ENCODE assay signal across 15 cellular contexts in the genomic region with DNA sequence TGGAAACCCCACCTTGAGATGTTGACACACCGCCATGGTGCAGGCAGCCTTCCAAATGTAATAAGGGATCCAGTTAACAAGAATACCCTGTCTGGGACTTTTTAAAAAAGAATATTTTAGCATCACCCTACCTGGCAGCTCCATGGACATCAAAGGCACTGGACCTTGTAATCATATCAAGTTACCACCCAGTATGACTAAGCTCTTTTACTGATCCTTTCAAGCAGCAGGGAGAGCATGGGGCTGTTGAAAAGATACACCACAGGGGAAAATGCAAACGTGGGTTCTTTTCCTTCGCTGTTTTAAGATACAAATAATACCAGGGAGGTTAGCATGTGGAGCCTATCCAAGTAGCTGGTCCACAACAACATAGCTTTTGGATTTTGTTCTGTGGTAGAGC.
DNase-seq lines count a peak whose midpoint lies in the region; ATAC-seq and TF ChIP-seq lines count a peak whose summit lies in the region.
"Had no signal": no experiment of that assay in that cellular context is flagged by ENCODE, and none has a peak within 500 bp of the region (broad histone marks: within the 10 kb centered on the region; RNA-seq: fewer than 3 reads in every experiment).

No MANE protein-coding gene starts in this region.

- peak overlapping the region in 2 of 3 experiments; percentile 13 to 47; a peak in 2 of 7 replicates for H3K27ac Mint-ChIP-seq in H9
- H3K27ac Mint-ChIP-seq: activated T-helper 2 cell treated with anti-CD3 and anti-CD28 coated beads, Interferon-gamma antibody, Interleukin-2, Interleukin-4, amounts not matched to agents 10 μg/mL and 5 μg/mL and 100 μg/mL, durations not matched to agents 14 hours and 24 hours and 36 hours; naive thymus-derived CD8-positive, alpha-beta T cell had no signal

- no peak overlapping the region for H2BK5ac ChIP-seq in H9 (ENCODE audit: insufficient read length, low read length)

- H3K36me3 Mint-ChIP-seq in H9 (ENCODE audit: insufficient read depth in 1 of 3, low read depth in 3 of 3): peaks cover 0 to 3% (median 0%) of the 10 kb centered on the region in 3 experiments; a peak in 1 of 7 replicates
- H3K36me3 Mint-ChIP-seq: naive thymus-derived CD8-positive, alpha-beta T cell had no signal

- no peak overlapping the region for H2BK20ac ChIP-seq in H9 (ENCODE audit: low read depth, low read length, poor library complexity, severe bottlenecking)

- no peak overlapping the region for H3K14ac ChIP-seq in H9 (ENCODE audit: insufficient read depth, low read length)

- intact Hi-C loops in posterior cingulate gyrus (cut with DNase I): no loop called here

- WGBS in H9 (ENCODE audit: extremely low coverage, insufficient read length, low lambda C conversion rate): no CpG with 5 or more reads among the region's 3 CpGs

- H3K4me3 ChIP-seq in astrocyte of the spinal cord (ENCODE audit: low read depth, low read length): no peak overlapping the region
- H3K4me3 ChIP-seq: tibial artery had no signal

- H3K56ac ChIP-seq in H9 (ENCODE audit: insufficient read length, low read depth, low read length): no peak overlapping the region

- H4K5ac ChIP-seq in H9 (ENCODE audit: insufficient read length, low read depth, low read length): no peak overlapping the region

- no peaks in the 10 kb centered on the region for H4K20me1 ChIP-seq in H9 (ENCODE audit: control insufficient read depth, insufficient read depth, insufficient read length)

- H3K4me1 ChIP-seq in H9 (ENCODE audit: insufficient read depth, low read length): no peaks in the 10 kb centered on the region

- H3K79me2 ChIP-seq in H9 (ENCODE audit: insufficient read depth, low read length): no peaks in the 10 kb centered on the region

- in situ Hi-C loops in astrocyte of the spinal cord (cut with HindIII; ENCODE audit: low sequenced_read_pairs): no loop called here

- H3T11ph ChIP-seq in H9 (ENCODE audit: low read length): no peak overlapping the region

- no peak overlapping the region for H2BK12ac ChIP-seq in H9 (ENCODE audit: insufficient read length, low read depth, low read length)

- H3K23me2 ChIP-seq in H9 (ENCODE audit: insufficient read length, low read depth, low read length, poor library complexity, severe bottlenecking): no peaks in the 10 kb centered on the region

- H3K9ac ChIP-seq in H9 (ENCODE audit: extremely low read depth, insufficient read length, low read length): no peak overlapping the region

- no peak overlapping the region for H2BK15ac ChIP-seq in H9 (ENCODE audit: low read depth, low read length)

- no peak overlapping the region for H3K23ac ChIP-seq in H9 (ENCODE audit: insufficient read length, low read depth, low read length)

- no peak overlapping the region for H2AK5ac ChIP-seq in H9 (ENCODE audit: insufficient read length, low read length)

- H3K4me2 ChIP-seq in H9 (ENCODE audit: insufficient read depth, insufficient read length, low read length): no peak overlapping the region

- peaks cover 29 to 31% of the 10 kb centered on the region in 2 experiments for H3K4me1 Mint-ChIP-seq in H9

- no peak overlapping the region for H2BK120ac ChIP-seq in H9 (ENCODE audit: low read depth, low read length, poor library complexity, severe bottlenecking)

- H3K9me3 Mint-ChIP-seq in H9: no peaks in the 10 kb centered on the region
- H3K9me3 Mint-ChIP-seq: activated T-helper 2 cell treated with anti-CD3 and anti-CD28 coated beads, Interferon-gamma antibody, Interleukin-2, Interleukin-4, amounts not matched to agents 10 μg/mL and 5 μg/mL and 100 μg/mL, durations not matched to agents 14 hours and 24 hours and 36 hours; naive thymus-derived CD8-positive, alpha-beta T cell had no signal

- H3K4me3 Mint-ChIP-seq in H9: no peak overlapping the region
- H3K4me3 Mint-ChIP-seq: naive thymus-derived CD8-positive, alpha-beta T cell had no signal

- no peak for ATAC-seq in HG02678 (IDR thresholded peaks at IDR 0.05; ENCODE audit: unreplicated experiment)
- ATAC-seq: naive thymus-derived CD8-positive, alpha-beta T cell had no signal

- DNase-seq in H9 (no peak), NCI-H146 treated with DMSO at 0.1 percent for 48 hours (lab: John Stamatoyannopoulos, UW; ENCODE audit: unreplicated experiment) (peak; percentile 44), astrocyte of the spinal cord (ENCODE audit: low read depth, low spot score) (peak; percentile 47), myocyte (ENCODE audit: low read depth) (peak; percentile 43), posterior cingulate gyrus (no peak), NCI-H526 treated with DMSO at 0.1 percent for 48 hours (lab: John Stamatoyannopoulos, UW) (no peak), NCI-H1436 (lab: John Stamatoyannopoulos, UW) (no peak)
- DNase-seq: activated CD4-positive, alpha-beta T cell treated with anti-CD3 and anti-CD28 coated beads for 48 hours; caudate nucleus; DND-41; naive thymus-derived CD8-positive, alpha-beta T cell; T-helper 1 cell; tibial artery had no signal

- H3K27me3 Mint-ChIP-seq in H9 (ENCODE audit: low read depth): peaks cover 3% of the 10 kb centered on the region

- H3K18ac ChIP-seq in H9 (ENCODE audit: insufficient read length, low read depth, low read length): no peak overlapping the region

- H4K8ac ChIP-seq in H9 (replicated peaks; ENCODE audit: insufficient read length, low read depth, low read length): no peak overlapping the region

- no peaks in the 10 kb centered on the region for H3K79me1 ChIP-seq in H9 (ENCODE audit: insufficient read depth, low read depth, low read length, poor library complexity, severe bottlenecking)

- H3K27me3 ChIP-seq in H9 (ENCODE audit: insufficient read depth, low read length): no peaks in the 10 kb centered on the region
- H3K27me3 ChIP-seq: tibial artery had no signal

- no peak overlapping the region for H3K27ac ChIP-seq in H9 (ENCODE audit: insufficient read length, low read depth, low read length)
- H3K27ac ChIP-seq: tibial artery had no signal

- H2AFZ ChIP-seq in H9 (ENCODE audit: low read length): no peak overlapping the region

- TF ChIP-seq CTCF in H9 (conservative IDR thresholded peaks at IDR 0.05) (no peak), astrocyte of the spinal cord (IDR thresholded peaks at IDR 0.05; ENCODE audit: low read depth, low read length) (no peak)

- H3K4ac ChIP-seq in H9 (ENCODE audit: low read depth, low read length): no peak overlapping the region

- no peaks in the 10 kb centered on the region for H3K9me3 ChIP-seq in H9 (ENCODE audit: control insufficient read depth, low read depth, low read length)
- H3K9me3 ChIP-seq: tibial artery had no signal

- no peak overlapping the region for H4K91ac ChIP-seq in H9 (ENCODE audit: insufficient read length, low read depth, low read length)

Comparison
In these comparisons a context has a peak if more than half of its experiments do, and no peak if none do; other contexts are left out.
1. DNase-seq: peak in NCI-H146 treated with DMSO at 0.1 percent for 48 hours (single experiment), astrocyte of the spinal cord (single experiment) and myocyte (single experiment); none in H9 (single experiment), posterior cingulate gyrus (0 of 10), NCI-H526 treated with DMSO at 0.1 percent for 48 hours (single experiment) and NCI-H1436 (single experiment).